ENCODE assay signal across 20 cellular contexts in genomic region chr11:78036313-78036712, GRCh38. TPM values are rescaled to one million over a fixed set of nuclear protein-coding genes. Genes with fewer than 3 reads are reported as not detected.
"Had no signal": no experiment of that assay in that cellular context is flagged by ENCODE, and none has a peak within 500 bp of the region (broad histone marks: within the 10 kb centered on the region; RNA-seq: fewer than 3 reads in every experiment).

No MANE protein-coding gene starts in this region.

- ATAC-seq: activated CD4-positive, alpha-beta T cell treated with anti-CD3 and anti-CD28 coated beads for 36 hours; activated CD8-positive, alpha-beta T cell treated with anti-CD3 and anti-CD28 coated beads for 36 hours; activated T-cell treated with anti-CD3 and anti-CD28 coated beads, Interleukin-2, amount 50 U/mL, for 72 hours had no signal

- DNase-seq: activated CD4-positive, alpha-beta T cell treated with anti-CD3 and anti-CD28 coated beads for 36 hours; activated CD8-positive, alpha-beta memory T cell treated with anti-CD3 and anti-CD28 coated beads, Interleukin-2, amount 50 U/mL, for 4 hours; activated CD8-positive, alpha-beta T cell treated with anti-CD3 and anti-CD28 coated beads for 36 hours; activated gamma-delta T cell treated with Interleukin-2 at 50 U/mL for 16 hours; activated naive CD4-positive, alpha-beta T cell treated with anti-CD3 and anti-CD28 coated beads, Interleukin-2, amount 10 ng/mL, durations not matched to agents 7 days and 5 days; activated naive CD8-positive, alpha-beta T cell treated with anti-CD3 and anti-CD28 coated beads for 36 hours; activated T-cell treated with anti-CD3 and anti-CD28 coated beads, Interleukin-2, amount 50 U/mL, for 72 hours; cerebellar nuclear complex; NCI-H1048; NCI-H187 treated with DMSO at 0.1 percent for 48 hours; NCI-H2081 treated with DMSO at 0.1 percent for 48 hours; NCI-H446; NCI-H524; SHP77 had no signal

- FAIRE-seq: RCC 7860 had no signal

- H3K27ac ChIP-seq: VCaP had no signal

RNA-seq across cellular contexts. Expression of gene KCTD14, which starts 13.2 kb away (rescaled TPM):
- total RNA-seq: SK-MEL-5 had no signal

RNA-seq across cellular contexts. Expression of gene THRSP, which starts 27.3 kb away (rescaled TPM):
- total RNA-seq: activated CD4-positive, alpha-beta T cell treated with anti-CD3 and anti-CD28 coated beads for 36 hours; activated CD8-positive, alpha-beta T cell treated with anti-CD3 and anti-CD28 coated beads for 36 hours; activated naive CD8-positive, alpha-beta T cell treated with anti-CD3 and anti-CD28 coated beads for 36 hours; activated T-cell treated with anti-CD3 and anti-CD28 coated beads, Interleukin-2, amount 50 U/mL, for 72 hours; activated T-helper 2 cell treated with anti-CD3 and anti-CD28 coated beads, Interferon-gamma antibody, Interleukin-2, Interleukin-4, amounts not matched to agents 10 μg/mL and 5 μg/mL and 100 μg/mL, durations not matched to agents 14 hours and 24 hours and 36 hours; LHCN-M2; M059J; SK-MEL-5 had no signal
